9 cellular contexts compared by ENCODE assay signal in the genomic region with DNA sequence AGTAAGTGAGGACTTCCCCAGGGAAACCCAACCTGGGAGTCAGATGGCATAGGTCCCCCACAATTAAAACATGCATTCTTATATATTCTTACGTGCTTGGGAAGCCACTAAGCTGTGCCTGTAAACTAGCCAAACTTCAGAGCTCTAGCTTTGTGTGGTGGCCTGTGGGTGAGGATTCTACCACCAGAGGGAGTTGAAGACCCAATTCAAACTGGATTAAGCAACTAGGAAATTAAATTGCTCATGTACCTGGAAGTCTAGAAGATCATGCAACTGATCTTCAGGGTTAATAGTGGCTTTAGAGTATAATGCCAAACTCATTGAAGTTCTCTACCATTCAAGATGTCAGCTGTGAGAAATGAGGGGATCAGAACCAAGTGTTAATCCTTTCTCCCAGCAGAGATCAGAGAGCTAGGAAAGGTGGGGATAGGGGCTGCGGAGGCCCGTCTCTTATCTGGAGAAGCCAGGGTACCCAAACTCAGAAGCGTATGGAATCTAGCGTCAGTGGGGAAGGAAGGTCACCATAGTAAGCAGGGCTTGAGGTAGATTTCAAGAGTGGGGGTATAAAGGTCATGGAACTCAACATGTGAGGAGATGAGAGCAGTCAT. TPM values are rescaled to one million over a fixed set of nuclear protein-coding genes. Genes with fewer than 3 reads are reported as not detected.
DNase-seq lines count a peak whose midpoint lies in the region; ATAC-seq and TF ChIP-seq lines count a peak whose summit lies in the region.
"Had no signal": no experiment of that assay in that cellular context is flagged by ENCODE, and none has a peak within 500 bp of the region (broad histone marks: within the 10 kb centered on the region; RNA-seq: fewer than 3 reads in every experiment).

No MANE protein-coding gene starts in this region.

- ATAC-seq in body of pancreas (peak; percentile 50), lower lobe of right lung (peak in 1 of 2 donors; percentile 67), HG02852 (IDR thresholded peaks at IDR 0.05; ENCODE audit: unreplicated experiment) (no peak), GM21717 (IDR thresholded peaks at IDR 0.05; ENCODE audit: unreplicated experiment) (no peak)

- H3K9me3 ChIP-seq in body of pancreas: no peaks in the 10 kb centered on the region
- H3K9me3 ChIP-seq in lower lobe of right lung: no peaks in the 10 kb centered on the region

- no peak overlapping the region for H3K27ac ChIP-seq in 22Rv1
- no peak overlapping the region for H3K27ac ChIP-seq in body of pancreas
- no peak overlapping the region for H3K27ac ChIP-seq in lower lobe of right lung

- intact Hi-C loops in body of pancreas (cut with DNase I) (loop anchor here (10.0 kb wide), 2 partner anchors 166 to 406 kb away; no protein-coding TSS in a partner anchor), lower lobe of right lung (cut with DNase I) (no loop called here)

- no peak overlapping the region for H3K4me3 ChIP-seq in GM12864 (ENCODE audit: low read depth, low read length)
- no peak overlapping the region for H3K4me3 ChIP-seq in body of pancreas
- H3K4me3 ChIP-seq in lower lobe of right lung: no peak overlapping the region

- H3K36me3 ChIP-seq in body of pancreas (replicated peaks in 1 of 2; ENCODE audit: insufficient read depth in 1 of 2, low read depth in 2 of 2) (no peaks in the 10 kb centered on the region), lower lobe of right lung (no peaks in the 10 kb centered on the region)

- no peak for TF ChIP-seq POLR2A in body of pancreas (IDR thresholded peaks at IDR 0.05)

- WGBS in body of pancreas, 2 donors: 40 to 54% methylated on average over 5 of the region's 5 CpGs

- TF ChIP-seq CTCF in 22Rv1 (IDR thresholded peaks at IDR 0.05): peak; percentile 84
- peak; percentile 44 for TF ChIP-seq CTCF in GM12864 (IDR thresholded peaks at IDR 0.05; ENCODE audit: low read depth, low read length, missing control alignments)
- peak; percentile 40 to 66 (median 58) for TF ChIP-seq CTCF in body of pancreas (IDR thresholded peaks at IDR 0.05)
- TF ChIP-seq CTCF in lower lobe of right lung (IDR thresholded peaks at IDR 0.05): peak; percentile 56

- no peak for DNase-seq in GM12864 (ENCODE audit: low read depth)
- peak; percentile 12 for DNase-seq in NCI-H1694 (lab: John Stamatoyannopoulos, UW)
- peak; percentile 54 to 61 (median 60) for DNase-seq in body of pancreas
- no peak for DNase-seq in lower lobe of right lung
- DNase-seq in epidermal melanocyte (ENCODE audit: insufficient read length, low spot score): no peak
- DNase-seq: activated naive CD8-positive, alpha-beta T cell treated with anti-CD3 and anti-CD28 coated beads, Interleukin-2, amount 10 ng/mL, durations not matched to agents 7 days and 5 days had no signal

- H3K27me3 ChIP-seq in body of pancreas (no peaks in the 10 kb centered on the region), lower lobe of right lung (ENCODE audit: low read depth) (no peaks in the 10 kb centered on the region)

- H3K4me1 ChIP-seq in body of pancreas: no peaks in the 10 kb centered on the region
- no peaks in the 10 kb centered on the region for H3K4me1 ChIP-seq in lower lobe of right lung

RNA-seq across cellular contexts. Expression of gene CCDC85A, which starts 53.2 kb away (rescaled TPM):
- total RNA-seq in body of pancreas (1 to 10 TPM; 2.3 to 2.6 TPM), lower lobe of right lung (17.0 TPM)
- total RNA-seq: activated naive CD8-positive, alpha-beta T cell treated with anti-CD3 and anti-CD28 coated beads, Interleukin-2, amount 10 ng/mL, durations not matched to agents 7 days and 5 days had no signal

Comparison
In these comparisons a context has a peak if more than half of its experiments do, and no peak if none do; other contexts are left out.
1. DNase-seq: peak in NCI-H1694 (single experiment) and body of pancreas (4 of 4); none in GM12864 (single experiment), lower lobe of right lung (single experiment) and epidermal melanocyte (single experiment).
2. Peak in every context shown above with its lines, with median percentiles within 50 percentile points of each other: CTCF ChIP-seq.